In the genomic region with DNA sequence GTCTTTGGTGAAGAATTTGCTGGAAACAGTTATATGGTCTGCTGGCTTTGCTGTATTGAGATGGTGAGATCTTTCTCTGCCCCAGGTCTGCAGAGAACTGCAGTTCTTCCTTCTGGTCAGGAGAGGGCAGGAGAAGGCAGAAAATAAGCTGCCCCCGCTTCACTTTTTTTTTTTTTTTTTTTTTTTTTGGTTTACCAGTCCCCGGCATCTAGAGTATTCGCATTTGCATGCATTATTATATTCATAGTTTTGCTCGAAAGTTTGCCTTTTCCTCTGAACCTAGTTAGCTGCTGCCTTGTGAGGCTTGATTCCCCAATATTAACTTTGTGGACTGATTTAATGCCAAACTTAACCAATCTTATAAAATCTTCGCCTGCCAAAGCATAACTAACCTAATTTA, we compare ENCODE assay signal across 1 cellular context.
TF ChIP-seq lines count a peak whose summit lies in the region.

No MANE protein-coding gene starts in this region.

TF ChIP-seq in WTC11, 78 proteins besides CTCF, POLR2A, EP300 and RAD21 (continued from another document):
- TF ChIP-seq TP53 (CRISPR knock-in tag; IDR thresholded peaks at IDR 0.05) = no peak
